In genomic region chr15:74175271-74176191, GRCh38 we compare ENCODE assay signal across 12 cellular contexts. TPM values are rescaled to one million over a fixed set of nuclear protein-coding genes. Genes with fewer than 3 reads are reported as not detected.
DNase-seq lines count a peak whose midpoint lies in the region; ATAC-seq and TF ChIP-seq lines count a peak whose summit lies in the region.
"Had no signal": no experiment of that assay in that cellular context is flagged by ENCODE, and none has a peak within 500 bp of the region (broad histone marks: within the 10 kb centered on the region; RNA-seq: fewer than 3 reads in every experiment).

No MANE protein-coding gene starts in this region.

- ATAC-seq in heart left ventricle: no peak
- ATAC-seq in left cardiac atrium: no peak
- no peak for ATAC-seq in GM21381 (IDR thresholded peaks at IDR 0.05; ENCODE audit: unreplicated experiment)
- ATAC-seq: stimulated activated naive B cell treated with anti-CD40 and anti-IgM and Interleukin-4, amounts not matched to agents 10 μg/mL and 1 μg/mL and 100 μg/mL, for 72 hours had no signal

- no peak for TF ChIP-seq EP300 in esophagus muscularis mucosa (IDR thresholded peaks at IDR 0.05)

- no peak for TF ChIP-seq CTCF in heart left ventricle (IDR thresholded peaks at IDR 0.05)
- no peak for TF ChIP-seq CTCF in esophagus muscularis mucosa (IDR thresholded peaks at IDR 0.05)
- TF ChIP-seq CTCF in uterus (IDR thresholded peaks at IDR 0.05): no peak

- intact Hi-C loops in heart left ventricle (cut with DNase I) (loop anchor here in 3 of 10 donors (5.0 kb wide), 2 partner anchors 33 to 38 kb away; no protein-coding TSS in a partner anchor), left cardiac atrium (cut with DNase I) (no loop called here), esophagus muscularis mucosa (cut with DNase I) (no loop called here), uterus (cut with DNase I; ENCODE audit: low total_unique reads) (no loop called here)

- H4K8ac ChIP-seq in neuronal stem cell (ENCODE audit: low read depth, low read length): no peak overlapping the region

- 92 to 95% (median 94%) methylated on average over 42 to 45 of the region's 45 CpGs for WGBS in heart left ventricle, 4 donors
- WGBS in esophagus muscularis mucosa: 94% methylated on average over 30 of the region's 45 CpGs
- no CpG with 5 or more reads among the region's 45 CpGs for WGBS in neuronal stem cell (ENCODE audit: extremely low coverage in 2 of 2, insufficient read length in 2 of 2, insufficient replicate concordance in 1 of 2), 2 donors

- TF ChIP-seq POLR2A in heart left ventricle (IDR thresholded peaks at IDR 0.05) (no peak), esophagus muscularis mucosa (IDR thresholded peaks at IDR 0.05; ENCODE audit: low read depth) (no peak), uterus (IDR thresholded peaks at IDR 0.05) (no peak)

- peaks cover 2% of the 10 kb centered on the region for H3K79me1 ChIP-seq in neuronal stem cell (ENCODE audit: low read depth, low read length)

- H3K4me2 ChIP-seq in neuronal stem cell (ENCODE audit: insufficient read depth, low read length, poor library complexity, severe bottlenecking): no peak overlapping the region

- H2BK12ac ChIP-seq in neuronal stem cell (ENCODE audit: low read length): peak overlapping the region; percentile 85

- H3K27me3 ChIP-seq in heart left ventricle: no peaks in the 10 kb centered on the region
- no peaks in the 10 kb centered on the region for H3K27me3 ChIP-seq in esophagus muscularis mucosa
- no peaks in the 10 kb centered on the region for H3K27me3 ChIP-seq in neuronal stem cell (ENCODE audit: control insufficient read depth in 3 of 3, insufficient read depth in 3 of 3, low read depth in 1 of 3, low read length in 3 of 3)
- no peaks in the 10 kb centered on the region for H3K27me3 ChIP-seq in uterus

- H3K4me1 ChIP-seq in heart left ventricle (peaks cover 0 to 87% (median 59%) of the 10 kb centered on the region in 12 donors), esophagus muscularis mucosa (peaks cover 60 to 100% (median 91%) of the 10 kb centered on the region in 4 donors), neuronal stem cell (ENCODE audit: control insufficient read depth in 2 of 2, insufficient read depth in 1 of 2, low read depth in 1 of 2, low read length in 2 of 2) (peaks cover 23 to 42% of the 10 kb centered on the region in 2 donors), uterus (peaks cover 21 to 56% of the 10 kb centered on the region in 2 donors)

- H4K91ac ChIP-seq in neuronal stem cell (ENCODE audit: low read depth, low read length, poor library complexity): no peak overlapping the region

- H3K27ac ChIP-seq in heart left ventricle: peak overlapping the region in 2 of 12 donors; percentile 29 to 84
- H3K27ac ChIP-seq in esophagus muscularis mucosa (replicated peaks in 1 of 4): peak overlapping the region in 3 of 4 donors; percentile 22 to 80 (median 79)
- H3K27ac ChIP-seq in neuronal stem cell (replicated peaks; ENCODE audit: low read length): no peak overlapping the region
- H3K27ac ChIP-seq in uterus: peak overlapping the region; percentile 94 to 97

- H3K36me3 ChIP-seq in heart left ventricle (peaks cover 0 to 6% (median 0%) of the 10 kb centered on the region in 9 donors), esophagus muscularis mucosa (peaks cover 0 to 10% (median 5%) of the 10 kb centered on the region in 4 donors), neuronal stem cell (replicated peaks in 1 of 2; ENCODE audit: control insufficient read depth in 2 of 2, insufficient read depth in 2 of 2, low read length in 2 of 2) (peaks cover 0 to 16% of the 10 kb centered on the region in 2 donors), uterus (no peaks in the 10 kb centered on the region)

- no peak overlapping the region for H2AFZ ChIP-seq in neuronal stem cell (ENCODE audit: low read length)

- peak overlapping the region; percentile 65 for H3K23ac ChIP-seq in neuronal stem cell (ENCODE audit: low read depth, low read length, poor library complexity)

- H2BK5ac ChIP-seq in neuronal stem cell (ENCODE audit: low read length): no peak overlapping the region

- no peak overlapping the region for H3K14ac ChIP-seq in neuronal stem cell (ENCODE audit: low read length)

- no peak overlapping the region for H3K9ac ChIP-seq in neuronal stem cell (ENCODE audit: low read depth, low read length, poor library complexity)

- peak in 4 of 5 donors; percentile 6 to 62 (median 22) for DNase-seq in heart left ventricle
- no peak for DNase-seq in left cardiac atrium
- DNase-seq in esophagus muscularis mucosa (ENCODE audit: extremely low spot score): no peak
- no peak for DNase-seq in neuronal stem cell (ENCODE audit: low spot score)
- peak; percentile 13 to 25 for DNase-seq in uterus
- no peak for DNase-seq in NCI-H2107 treated with DMSO at 0.1 percent for 48 hours (lab: John Stamatoyannopoulos, UW; ENCODE audit: unreplicated experiment)
- no peak for DNase-seq in amygdala (lab: John Stamatoyannopoulos, UW)
- DNase-seq: CD8-positive, alpha-beta memory T cell; midbrain; stimulated activated naive B cell treated with anti-CD40 and anti-IgM and Interleukin-4, amounts not matched to agents 10 μg/mL and 1 μg/mL and 100 μg/mL, for 72 hours had no signal

- no peak overlapping the region for H2BK120ac ChIP-seq in neuronal stem cell (ENCODE audit: low read depth, low read length)

- H2AK5ac ChIP-seq in neuronal stem cell (ENCODE audit: low read depth, low read length): peak overlapping the region; percentile 40

- H3K9me3 ChIP-seq in heart left ventricle: no peaks in the 10 kb centered on the region
- no peaks in the 10 kb centered on the region for H3K9me3 ChIP-seq in esophagus muscularis mucosa
- H3K9me3 ChIP-seq in neuronal stem cell (replicated peaks in 1 of 2; ENCODE audit: control insufficient read depth in 2 of 2, insufficient read depth in 1 of 2, low read depth in 1 of 2, low read length in 2 of 2): no peaks in the 10 kb centered on the region
- H3K9me3 ChIP-seq in uterus: no peaks in the 10 kb centered on the region

- H3K4me3 ChIP-seq in heart left ventricle (peak overlapping the region in 6 of 12 donors; percentile 44 to 57 (median 52)), esophagus muscularis mucosa (peak overlapping the region; percentile 43 to 55 (median 52)), neuronal stem cell (ENCODE audit: low read length in 2 of 2) (no peak overlapping the region), uterus (peak overlapping the region; percentile 42 to 48)

- H3K4ac ChIP-seq in neuronal stem cell (ENCODE audit: low read length): no peak overlapping the region

- H3K18ac ChIP-seq in neuronal stem cell (ENCODE audit: low read length): peak overlapping the region; percentile 86

- H2BK15ac ChIP-seq in neuronal stem cell (ENCODE audit: low read length): peak overlapping the region; percentile 82

RNA-seq across cellular contexts. Expression of gene ISLR, which starts 2.0 kb away (rescaled TPM):
- total RNA-seq in heart left ventricle (10 to 100 TPM in 7 of 9 donors, 1 to 10 TPM in 2; 5.1 to 32.3 (median 16.9) TPM), left cardiac atrium (10 to 100 TPM; 22.8 to 28.2 TPM), esophagus muscularis mucosa (100 to 1,000 TPM in 2 of 4 donors, 10 to 100 TPM in 2; 57.7 to 204 (median 112) TPM), uterus (100 to 1,000 TPM; 170 to 215 (median 201) TPM)
- polyA plus RNA-seq in heart left ventricle: 1 to 10 TPM; 6.4 to 9.1 TPM
- 0.56 TPM for polyA plus RNA-seq in neuronal stem cell (2013, experiment 1 of 2)
- 0.73 TPM for polyA plus RNA-seq in neuronal stem cell (2013, experiment 2 of 2)
- total RNA-seq: CD8-positive, alpha-beta memory T cell; epithelial cell of proximal tubule had no signal
- polyA plus RNA-seq: CD8-positive, alpha-beta memory T cell had no signal

RNA-seq across cellular contexts. Expression of gene STRA6, which starts 27.1 kb away (rescaled TPM):
- total RNA-seq in heart left ventricle (under 1 TPM in 2 of 9 donors, not detected in 7; 0.14 to 0.24 TPM), left cardiac atrium (not detected), esophagus muscularis mucosa (under 1 TPM; 0.13 to 0.83 (median 0.47) TPM), uterus (10 to 100 TPM in 2 of 4 donors, under 1 TPM in 1, not detected in 1; 0.26 to 62.6 (median 11.6) TPM)
- polyA plus RNA-seq in heart left ventricle: under 1 TPM in 1 of 2 donors, not detected in 1; 0.08 TPM
- polyA plus RNA-seq in neuronal stem cell (2013, experiment 1 of 2): 3.9 TPM
- 3.4 TPM for polyA plus RNA-seq in neuronal stem cell (2013, experiment 2 of 2)
- total RNA-seq: CD8-positive, alpha-beta memory T cell had no signal
- polyA plus RNA-seq: CD8-positive, alpha-beta memory T cell had no signal

RNA-seq across cellular contexts. Expression of gene ISLR2, which starts 45.1 kb away (rescaled TPM):
- total RNA-seq in heart left ventricle (1 to 10 TPM; 1.6 to 9.0 (median 2.9) TPM), left cardiac atrium (1 to 10 TPM; 1.9 to 3.9 TPM), esophagus muscularis mucosa (1 to 10 TPM in 3 of 4 donors, under 1 TPM in 1; 0.83 to 4.9 (median 1.2) TPM), uterus (10 to 100 TPM in 1 of 4 donors, 1 to 10 TPM in 1, under 1 TPM in 1, not detected in 1; 0.77 to 11.8 (median 5.1) TPM)
- polyA plus RNA-seq in heart left ventricle: 1 to 10 TPM; 4.6 to 5.6 TPM
- 0.10 TPM for polyA plus RNA-seq in neuronal stem cell (2013, experiment 1 of 2)
- 0.17 TPM for polyA plus RNA-seq in neuronal stem cell (2013, experiment 2 of 2)
- total RNA-seq: CD8-positive, alpha-beta memory T cell; epithelial cell of proximal tubule had no signal
- polyA plus RNA-seq: CD8-positive, alpha-beta memory T cell had no signal

Comparison
In these comparisons a context has a peak if more than half of its experiments do, and no peak if none do; other contexts are left out.
1. DNase-seq: peak in heart left ventricle (4 of 5) and uterus (2 of 2); none in left cardiac atrium (single experiment), esophagus muscularis mucosa (single experiment), neuronal stem cell (single experiment), NCI-H2107 treated with DMSO at 0.1 percent for 48 hours (single experiment) and amygdala (0 of 56).
2. H3K4me3 ChIP-seq: peak in esophagus muscularis mucosa (4 of 4) and uterus (2 of 2); none in neuronal stem cell (0 of 2).